ENCODE assay signal across 19 cellular contexts in the genomic region with DNA sequence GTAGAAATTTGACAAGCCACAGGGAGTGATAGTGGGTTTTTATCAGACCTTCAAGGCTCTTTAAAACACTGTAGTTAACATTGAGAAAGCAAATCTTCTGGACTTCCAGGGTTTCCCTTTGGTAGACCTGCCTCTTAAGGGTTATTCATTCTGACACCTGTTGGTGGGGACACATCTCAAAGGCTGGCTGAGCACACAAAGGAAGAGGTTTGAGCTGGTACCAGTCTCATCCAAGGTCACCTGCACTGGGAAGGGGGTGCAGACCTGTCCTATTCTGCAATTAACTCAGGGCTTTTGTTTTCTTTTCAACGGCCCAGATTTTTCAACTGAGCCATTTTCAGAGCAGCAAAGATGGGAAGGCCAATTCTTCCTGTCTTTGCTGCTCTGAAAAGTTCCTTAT. TPM values are rescaled to one million over a fixed set of nuclear protein-coding genes. Genes with fewer than 3 reads are reported as not detected.
DNase-seq lines count a peak whose midpoint lies in the region; ATAC-seq and TF ChIP-seq lines count a peak whose summit lies in the region.
"Had no signal": no experiment of that assay in that cellular context is flagged by ENCODE, and none has a peak within 500 bp of the region (broad histone marks: within the 10 kb centered on the region; RNA-seq: fewer than 3 reads in every experiment).

No MANE protein-coding gene starts in this region.

- H3K4me1 ChIP-seq in GM23338 (ENCODE audit: insufficient read depth) (peaks cover 12% of the 10 kb centered on the region; the same call in 1 of the 2 replicates), mesenchymal stem cell (ENCODE audit: control insufficient read depth, insufficient read depth, low read depth, low read length) (peaks cover 4% of the 10 kb centered on the region)
- H3K4me1 ChIP-seq: breast epithelium, gastroesophageal sphincter, suprapubic skin had no signal

- H3K36me3 ChIP-seq in GM23338 (ENCODE audit: insufficient read depth) (no peaks in the 10 kb centered on the region), mesenchymal stem cell (ENCODE audit: control insufficient read depth in 1 of 2, insufficient read depth in 2 of 2, low read depth in 1 of 2, low read length in 2 of 2) (no peaks in the 10 kb centered on the region)
- H3K36me3 ChIP-seq: breast epithelium, gastroesophageal sphincter, left lung, suprapubic skin had no signal

- H3K4me3 ChIP-seq in GM23338 (no peak overlapping the region), mesenchymal stem cell (ENCODE audit: insufficient read depth in 1 of 2, low read depth in 1 of 2, low read length in 2 of 2) (no peak overlapping the region)
- H3K4me3 ChIP-seq: breast epithelium, gastroesophageal sphincter, left lung, suprapubic skin had no signal

- peak overlapping the region; percentile 89 for H2AFZ ChIP-seq in GM23338
- H2AFZ ChIP-seq in mesenchymal stem cell (ENCODE audit: low read depth, low read length) = no peak overlapping the region

- no peaks in the 10 kb centered on the region for H3K79me2 ChIP-seq in GM23338 (replicated peaks; ENCODE audit: insufficient read depth)

- no peak overlapping the region for H3K23ac ChIP-seq in mesenchymal stem cell (ENCODE audit: low read length in 2 of 2)

- peak overlapping the region; percentile 50 for H2AK5ac ChIP-seq in mesenchymal stem cell (ENCODE audit: low read length, severe bottlenecking)

- H3K36me3 Mint-ChIP-seq in GM23338 (ENCODE audit: low read depth) (no peaks in the 10 kb centered on the region), mesothelial cell of epicardium (no peaks in the 10 kb centered on the region)
- H3K36me3 Mint-ChIP-seq: activated naive CD8-positive, alpha-beta T cell treated with anti-CD3 and anti-CD28 coated beads, Interleukin-2, amount 10 ng/mL, durations not matched to agents 7 days and 5 days had no signal

- H3K4me1 Mint-ChIP-seq in GM23338 (peaks cover 8% of the 10 kb centered on the region), mesothelial cell of epicardium (peaks cover 10% of the 10 kb centered on the region)

- H2BK120ac ChIP-seq in mesenchymal stem cell (ENCODE audit: low read depth, low read length) = no peak overlapping the region

- no peak overlapping the region for H2BK5ac ChIP-seq in mesenchymal stem cell (ENCODE audit: low read depth, low read length, poor library complexity, severe bottlenecking)

- no peak overlapping the region for H3K9ac ChIP-seq in mesenchymal stem cell (ENCODE audit: low read length)

- no peaks in the 10 kb centered on the region for H3K9me3 ChIP-seq in mesenchymal stem cell (ENCODE audit: control insufficient read depth, low read length)
- H3K9me3 ChIP-seq: breast epithelium, gastroesophageal sphincter, left lung, suprapubic skin had no signal

- peak; percentile 45; the same call in 2 of the 3 replicates for ATAC-seq in GM23338
- no peak for ATAC-seq in HG02623 (IDR thresholded peaks at IDR 0.05; ENCODE audit: unreplicated experiment)
- ATAC-seq: gastroesophageal sphincter, left lung had no signal

- H3K9me2 ChIP-seq in GM23338 (ENCODE audit: insufficient read depth) = no peaks in the 10 kb centered on the region; the same call in 1 of the 2 replicates

- H3K79me1 ChIP-seq in mesenchymal stem cell (replicated peaks; ENCODE audit: low read length, poor library complexity, severe bottlenecking) = no peaks in the 10 kb centered on the region

- H3K27ac Mint-ChIP-seq in GM23338 (no peak overlapping the region), mesothelial cell of epicardium (no peak overlapping the region)
- H3K27ac Mint-ChIP-seq: activated naive CD8-positive, alpha-beta T cell treated with anti-CD3 and anti-CD28 coated beads, Interleukin-2, amount 10 ng/mL, durations not matched to agents 7 days and 5 days had no signal

- 0 out of 2 replicates have a peak, but pooled peaks have one; percentile 2 for TF ChIP-seq CTCF in GM12874 (IDR thresholded peaks at IDR 0.05; ENCODE audit: insufficient read depth, low read depth, low read length)
- TF ChIP-seq CTCF in GM23338 (conservative IDR thresholded peaks at IDR 0.05; ENCODE audit: low read depth in 2 of 2) = no peak
- TF ChIP-seq CTCF in mesothelial cell of epicardium (IDR thresholded peaks at IDR 0.05; ENCODE audit: unreplicated experiment) = no peak

- H3K4me3 Mint-ChIP-seq in GM23338 (no peak overlapping the region), mesothelial cell of epicardium (no peak overlapping the region)
- H3K4me3 Mint-ChIP-seq: activated naive CD8-positive, alpha-beta T cell treated with anti-CD3 and anti-CD28 coated beads, Interleukin-2, amount 10 ng/mL, durations not matched to agents 7 days and 5 days had no signal

- DNase-seq in GM23338 (ENCODE audit: low spot score) = no peak
- peak; percentile 9 for DNase-seq in M059J (ENCODE audit: low read depth)
- DNase-seq in mesenchymal stem cell = no peak
- DNase-seq in OCI-M2 (lab: John Stamatoyannopoulos, UW; ENCODE audit: unreplicated experiment) = no peak
- DNase-seq in mesothelial cell of epicardium (ENCODE audit: low spot score in 2 of 2, unreplicated experiment in 2 of 2) = no peak
- no peak for DNase-seq in SHP77 treated with DMSO at 0.1 percent for 48 hours (lab: John Stamatoyannopoulos, UW)
- DNase-seq: activated CD4-positive, alpha-beta T cell treated with anti-CD3 and anti-CD28 coated beads, Interleukin-2, amount 50 U/mL, for 4 hours; activated naive CD8-positive, alpha-beta T cell treated with anti-CD3 and anti-CD28 coated beads, Interleukin-2, amount 10 ng/mL, durations not matched to agents 7 days and 5 days; activated T-cell treated with anti-CD3 and anti-CD28 coated beads, Interleukin-2, amount 50 U/mL, for 1 hour; dermis blood vessel endothelial cell; left lung; NCI-H146; NCI-H2227 treated with DMSO at 0.1 percent for 48 hours; stimulated activated CD4-positive, alpha-beta T cell treated with anti-CD3 and anti-CD28 coated beads, Interleukin-4, amount 100 ng/mL, for 1 hour had no signal

- no peaks in the 10 kb centered on the region for H3K27me3 ChIP-seq in GM23338 (ENCODE audit: insufficient read depth)
- H3K27me3 ChIP-seq in mesenchymal stem cell (ENCODE audit: control insufficient read depth in 1 of 2, insufficient read depth in 1 of 2, low read length in 2 of 2) = peaks cover 0 to 16% of the 10 kb centered on the region in 2 experiments
- H3K27me3 ChIP-seq: breast epithelium, left lung, suprapubic skin had no signal

- no peak overlapping the region for H2BK12ac ChIP-seq in mesenchymal stem cell (ENCODE audit: low read length in 2 of 2)

- no peaks in the 10 kb centered on the region for H4K20me1 ChIP-seq in GM23338 (replicated peaks; ENCODE audit: insufficient read depth)

- H3K4me2 ChIP-seq in GM23338 = peak overlapping the region; percentile 52; the same call in 1 of the 2 replicates
- no peak overlapping the region for H3K4me2 ChIP-seq in mesenchymal stem cell (ENCODE audit: low read length, poor library complexity, severe bottlenecking)

- no peak overlapping the region for H3K14ac ChIP-seq in mesenchymal stem cell (ENCODE audit: low read length in 2 of 2)

- H2BK15ac ChIP-seq in mesenchymal stem cell (ENCODE audit: low read depth, poor library complexity, severe bottlenecking) = no peak overlapping the region

- H3K4ac ChIP-seq in mesenchymal stem cell (ENCODE audit: low read depth in 1 of 2, low read length in 2 of 2) = no peak overlapping the region

- H3K27ac ChIP-seq in GM23338 (ENCODE audit: low read depth) (peak overlapping the region; percentile 73), mesenchymal stem cell (ENCODE audit: low read length, poor library complexity, severe bottlenecking) (peak overlapping the region; percentile 56)
- H3K27ac ChIP-seq: gastroesophageal sphincter, left lung, suprapubic skin had no signal

- H3K9me3 Mint-ChIP-seq in GM23338 (no peaks in the 10 kb centered on the region), mesothelial cell of epicardium (no peaks in the 10 kb centered on the region)
- H3K9me3 Mint-ChIP-seq: activated naive CD8-positive, alpha-beta T cell treated with anti-CD3 and anti-CD28 coated beads, Interleukin-2, amount 10 ng/mL, durations not matched to agents 7 days and 5 days had no signal

- H4K91ac ChIP-seq in mesenchymal stem cell (ENCODE audit: low read length) = no peak overlapping the region

- no peak overlapping the region for H4K8ac ChIP-seq in mesenchymal stem cell (ENCODE audit: low read length)

- H3K18ac ChIP-seq in mesenchymal stem cell (ENCODE audit: low read depth in 1 of 2, low read length in 2 of 2) = no peak overlapping the region

- H3K27me3 Mint-ChIP-seq in GM23338 (ENCODE audit: insufficient read depth, low read depth, poor library complexity) = no peaks in the 10 kb centered on the region
- H3K27me3 Mint-ChIP-seq in mesothelial cell of epicardium (ENCODE audit: low read depth) = peaks cover 2% of the 10 kb centered on the region
- H3K27me3 Mint-ChIP-seq: activated naive CD8-positive, alpha-beta T cell treated with anti-CD3 and anti-CD28 coated beads, Interleukin-2, amount 10 ng/mL, durations not matched to agents 7 days and 5 days had no signal

- WGBS in mesenchymal stem cell = 83% methylated on average over 1 of the region's 1 CpG

- H3F3A ChIP-seq in GM23338 (replicated peaks; ENCODE audit: low read depth) = 0 out of 2 replicates have a peak, but pooled peaks cover 3% of the 10 kb centered on the region

TF ChIP-seq in GM23338, 12 proteins besides CTCF, POLR2A, EP300 and RAD21 (continues in another document):
- TF ChIP-seq STAT1 (IDR thresholded peaks at IDR 0.05; ENCODE audit: unreplicated experiment) = no peak

RNA-seq across cellular contexts. Expression of gene EDN1, which starts 45.6 kb away (rescaled TPM):
- total RNA-seq in GM23338 (2014; rRNA removed; shearing (Covaris generic)) = 0.58 and 0.80 TPM in 2 replicates
- polyA plus RNA-seq in GM23338 (2016; fragmentation: Nextera tagmentation; extraction: Ambion mirVana) = 1.1 and 1.2 TPM in 2 replicates
- 12.5 and 16.4 TPM in 2 replicates for total RNA-seq in M059J (2014; rRNA removed; shearing (Covaris generic))
- 3.7 TPM for polyA plus RNA-seq in mesenchymal stem cell (2013, experiment 1 of 2)
- 3.2 TPM for polyA plus RNA-seq in mesenchymal stem cell (2013, experiment 2 of 2)
- total RNA-seq in mesothelial cell of epicardium = 7.4 to 8.9 TPM (median 8.5 TPM) in 3 replicates
